Comparison of ENCODE assay signal across 25 cellular contexts in the genomic region with DNA sequence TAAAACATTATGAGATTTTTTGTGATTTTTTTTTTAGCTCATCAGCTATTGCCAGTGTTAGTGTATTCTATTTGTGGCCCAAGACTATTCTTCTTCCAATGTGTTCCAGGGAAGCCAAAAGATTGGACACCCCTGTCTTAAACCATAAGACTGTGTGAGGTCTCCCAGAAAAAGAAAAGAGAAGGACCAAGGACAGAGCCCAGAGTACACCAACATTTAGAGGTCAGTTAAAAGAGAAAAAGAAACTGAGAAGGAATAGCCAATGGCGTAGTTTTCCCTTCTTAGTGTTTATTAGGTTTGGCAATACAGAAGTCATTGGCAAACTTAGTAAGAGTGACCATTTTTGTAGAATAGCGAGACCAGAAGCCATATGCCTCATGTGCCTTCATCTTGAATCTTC.
"Had no signal": no experiment of that assay in that cellular context is flagged by ENCODE, and none has a peak within 500 bp of the region (broad histone marks: within the 10 kb centered on the region; RNA-seq: fewer than 3 reads in every experiment).

No MANE protein-coding gene starts in this region.

- ATAC-seq: esophagus mucosa; gastrocnemius medialis; heart right ventricle; left cardiac atrium; left lung; left ventricle myocardium superior; lower lobe of right lung; mucosa of descending colon; naive thymus-derived CD8-positive, alpha-beta T cell had no signal

- H3K9me3 ChIP-seq: esophagus squamous epithelium, gastrocnemius medialis, heart right ventricle, left lung, lower lobe of right lung, mucosa of descending colon had no signal

- H3K36me3 ChIP-seq: esophagus squamous epithelium, gastrocnemius medialis, heart right ventricle, left lung, lower lobe of right lung had no signal

- H3K27ac Mint-ChIP-seq: mesothelial cell of epicardium; naive thymus-derived CD8-positive, alpha-beta T cell had no signal

- H3K36me3 Mint-ChIP-seq: mesothelial cell of epicardium; naive B cell; naive thymus-derived CD8-positive, alpha-beta T cell had no signal

- H3K4me1 Mint-ChIP-seq: mesothelial cell of epicardium; naive B cell; naive thymus-derived CD8-positive, alpha-beta T cell had no signal

- DNase-seq: dermis blood vessel endothelial cell; dorsolateral prefrontal cortex; effector CD4-positive, alpha-beta T cell; effector memory CD4-positive, alpha-beta T cell; erythroblast; esophagus squamous epithelium; foreskin fibroblast; foreskin melanocyte; gastrocnemius medialis; glutamatergic neuron; head of caudate nucleus; heart right ventricle; hippocampal formation; left cardiac atrium; left lung; left ventricle myocardium superior; lower lobe of right lung; mesenchymal stem cell; mucosa of descending colon; naive B cell; naive thymus-derived CD8-positive, alpha-beta T cell had no signal

- H3K27me3 ChIP-seq: dorsolateral prefrontal cortex, gastrocnemius medialis, heart right ventricle, left lung had no signal

- H3K4me3 ChIP-seq: coronary artery, dorsolateral prefrontal cortex, esophagus squamous epithelium, gastrocnemius medialis, heart right ventricle, left lung, lower lobe of right lung, mucosa of descending colon had no signal

- H3K4me3 Mint-ChIP-seq: mesothelial cell of epicardium; naive B cell; naive thymus-derived CD8-positive, alpha-beta T cell had no signal

- H3K4me1 ChIP-seq: esophagus squamous epithelium, gastrocnemius medialis, heart right ventricle, left lung, lower lobe of right lung had no signal

- H3K27ac ChIP-seq: coronary artery, dorsolateral prefrontal cortex, epithelial cell of prostate, esophagus squamous epithelium, gastrocnemius medialis, heart right ventricle, left lung, lower lobe of right lung had no signal

- H3K9me3 Mint-ChIP-seq: mesothelial cell of epicardium; naive B cell; naive thymus-derived CD8-positive, alpha-beta T cell had no signal
